Comparison of ENCODE assay signal across 15 cellular contexts in the genomic region with DNA sequence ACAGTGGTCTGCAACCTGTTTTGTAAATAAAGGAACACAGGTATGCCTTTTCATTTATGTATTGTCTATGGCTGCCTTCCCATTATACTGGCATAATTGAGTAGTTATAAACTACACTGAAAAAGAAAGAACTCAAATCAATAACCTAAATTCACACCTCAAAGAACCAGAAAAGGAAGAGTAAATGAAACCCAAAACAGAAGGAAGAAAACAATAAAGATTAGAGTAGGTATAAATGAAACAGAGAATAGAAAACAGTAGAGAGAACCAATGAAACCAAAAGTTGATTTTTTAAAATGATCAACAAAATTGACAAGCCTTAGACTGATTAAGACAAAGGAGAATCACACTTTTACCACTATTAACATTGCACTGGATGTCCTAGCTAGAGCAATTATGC. TPM values are rescaled to one million over a fixed set of nuclear protein-coding genes. Genes with fewer than 3 reads are reported as not detected.
DNase-seq lines count a peak whose midpoint lies in the region; ATAC-seq and TF ChIP-seq lines count a peak whose summit lies in the region.
"Had no signal": no experiment of that assay in that cellular context is flagged by ENCODE, and none has a peak within 500 bp of the region (broad histone marks: within the 10 kb centered on the region; RNA-seq: fewer than 3 reads in every experiment).

No MANE protein-coding gene starts in this region.

- no peaks in the 10 kb centered on the region for H3K27me3 ChIP-seq in CD8-positive, alpha-beta T cell (ENCODE audit: insufficient read depth, low read length)
- H3K27me3 ChIP-seq: BE2C, esophagus squamous epithelium had no signal

- no peak for DNase-seq in CD8-positive, alpha-beta T cell
- DNase-seq in HEK293T (ENCODE audit: extremely low spot score): no peak
- DNase-seq in OCI-M2 (lab: John Stamatoyannopoulos, UW; ENCODE audit: unreplicated experiment): no peak
- DNase-seq: activated CD4-positive, alpha-beta T cell treated with anti-CD3 and anti-CD28 coated beads for 1 hour; BE2C; esophagus squamous epithelium; H9; kidney glomerular epithelial cell; NCI-H1694 treated with DMSO at 0.1 percent for 48 hours; SIG-M5 had no signal

- no peaks in the 10 kb centered on the region for H3K4me1 Mint-ChIP-seq in CD8-positive, alpha-beta T cell (ENCODE audit: low read depth)
- H3K4me1 Mint-ChIP-seq: mesothelial cell of epicardium had no signal

- no peak overlapping the region for H3K4me3 Mint-ChIP-seq in CD8-positive, alpha-beta T cell
- H3K4me3 Mint-ChIP-seq: H9, mesothelial cell of epicardium had no signal

- no peaks in the 10 kb centered on the region for H3K36me3 ChIP-seq in CD8-positive, alpha-beta T cell (ENCODE audit: insufficient read depth, low read length)
- H3K36me3 ChIP-seq: BE2C, esophagus squamous epithelium had no signal

- H3K36me3 Mint-ChIP-seq in CD8-positive, alpha-beta T cell: no peaks in the 10 kb centered on the region

- H3K27ac Mint-ChIP-seq in CD8-positive, alpha-beta T cell: no peak overlapping the region
- H3K27ac Mint-ChIP-seq: mesothelial cell of epicardium had no signal

- no peaks in the 10 kb centered on the region for H3K27me3 Mint-ChIP-seq in CD8-positive, alpha-beta T cell (ENCODE audit: low read depth)

- H3K9me3 ChIP-seq in CD8-positive, alpha-beta T cell (ENCODE audit: low read length): no peaks in the 10 kb centered on the region
- H3K9me3 ChIP-seq: BE2C, esophagus squamous epithelium had no signal

- CTCF ChIA-PET in CD8-positive, alpha-beta T cell (lab: Charles Lee): no interaction called here
- CTCF ChIA-PET in HEK293T (lab: Yijun Ruan, JAX): no interaction called here

- intact Hi-C loops in CD8-positive, alpha-beta T cell (cut with DNase I, micrococcal nuclease): no loop called here

- no peak overlapping the region for H3K27ac ChIP-seq in CD8-positive, alpha-beta T cell (ENCODE audit: low read depth, low read length)
- H3K27ac ChIP-seq: esophagus squamous epithelium had no signal

- TF ChIP-seq CTCF in CD8-positive, alpha-beta T cell (IDR thresholded peaks at IDR 0.05): no peak

- ATAC-seq in GM18520 (IDR thresholded peaks at IDR 0.05; ENCODE audit: unreplicated experiment) (peak; percentile 80), GM19324 (IDR thresholded peaks at IDR 0.05; ENCODE audit: low FRiP score, unreplicated experiment) (peak; percentile 83), GM21717 (IDR thresholded peaks at IDR 0.05; ENCODE audit: unreplicated experiment) (peak; percentile 90), HG03521 (IDR thresholded peaks at IDR 0.05; ENCODE audit: unreplicated experiment) (peak; percentile 50)
- ATAC-seq in CD8-positive, alpha-beta T cell: no peak

- POLR2A ChIA-PET in CD8-positive, alpha-beta T cell (lab: Charles Lee): no interaction called here
- POLR2A ChIA-PET in HEK293T (lab: Yijun Ruan, JAX): no interaction called here

- H3K4me3 ChIP-seq in CD8-positive, alpha-beta T cell (ENCODE audit: low read depth, low read length): no peak overlapping the region
- H3K4me3 ChIP-seq: esophagus squamous epithelium had no signal

- H3K9me3 Mint-ChIP-seq in CD8-positive, alpha-beta T cell: no peaks in the 10 kb centered on the region

- H3K4me1 ChIP-seq in CD8-positive, alpha-beta T cell (ENCODE audit: insufficient read depth, low read length): no peaks in the 10 kb centered on the region
- H3K4me1 ChIP-seq: BE2C, esophagus squamous epithelium had no signal

TF ChIP-seq in HEK293T, 16 proteins besides CTCF, POLR2A, EP300 and RAD21:
- TF ChIP-seq FOXM1 (IDR thresholded peaks at IDR 0.05; ENCODE audit: borderline replicate concordance) (no peak), LEF1 (IDR thresholded peaks at IDR 0.05; ENCODE audit: borderline replicate concordance) (no peak), NFRKB (IDR thresholded peaks at IDR 0.05) (no peak), BHLHE40 (IDR thresholded peaks at IDR 0.05; ENCODE audit: borderline replicate concordance) (no peak), SP1 (IDR thresholded peaks at IDR 0.05) (no peak), HDGF (IDR thresholded peaks at IDR 0.05; ENCODE audit: borderline replicate concordance) (no peak), SUZ12 (IDR thresholded peaks at IDR 0.05) (no peak), TARDBP (IDR thresholded peaks at IDR 0.05) (no peak), ZNF384 (IDR thresholded peaks at IDR 0.05) (no peak), L3MBTL2 (conservative IDR thresholded peaks at IDR 0.05) (no peak)
- TF ChIP-seq, protein P1, sequence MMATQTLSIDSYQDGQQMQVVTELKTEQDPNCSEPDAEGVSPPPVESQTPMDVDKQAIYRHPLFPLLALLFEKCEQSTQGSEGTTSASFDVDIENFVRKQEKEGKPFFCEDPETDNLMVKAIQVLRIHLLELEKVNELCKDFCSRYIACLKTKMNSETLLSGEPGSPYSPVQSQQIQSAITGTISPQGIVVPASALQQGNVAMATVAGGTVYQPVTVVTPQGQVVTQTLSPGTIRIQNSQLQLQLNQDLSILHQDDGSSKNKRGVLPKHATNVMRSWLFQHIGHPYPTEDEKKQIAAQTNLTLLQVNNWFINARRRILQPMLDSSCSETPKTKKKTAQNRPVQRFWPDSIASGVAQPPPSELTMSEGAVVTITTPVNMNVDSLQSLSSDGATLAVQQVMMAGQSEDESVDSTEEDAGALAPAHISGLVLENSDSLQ (IDR thresholded peaks at IDR 0.05): no peak

RNA-seq across cellular contexts. Expression of a gene that starts 34.7 kb away (rescaled TPM):
- under 1 TPM; 0.50 to 0.79 TPM for total RNA-seq in CD8-positive, alpha-beta T cell
